17 cellular contexts compared by ENCODE assay signal in genomic region chr3:129615751-129616281, GRCh38. TPM values are rescaled to one million over a fixed set of nuclear protein-coding genes. Genes with fewer than 3 reads are reported as not detected.
A peak's percentile ranks its signal among the peaks of the same experiment; 100 is the strongest.
DNase-seq lines count a peak whose midpoint lies in the region; ATAC-seq, FAIRE-seq and TF ChIP-seq lines count a peak whose summit lies in the region.
"Had no signal": no experiment of that assay in that cellular context is flagged by ENCODE, and none has a peak within 500 bp of the region (broad histone marks: within the 10 kb centered on the region; RNA-seq: fewer than 3 reads in every experiment).

No MANE protein-coding gene starts in this region.

- H2BK5ac ChIP-seq in H1 (ENCODE audit: low read depth, low read length), result no peak overlapping the region; the same call in 1 of the 2 replicates

- H4K8ac ChIP-seq in H1 (ENCODE audit: extremely low read depth, insufficient read depth, low read length), result no peak overlapping the region

- no peak overlapping the region for H4K91ac ChIP-seq in H1 (replicated peaks; ENCODE audit: insufficient read length, low read length)

- no peak overlapping the region for H2AK5ac ChIP-seq in H1 (ENCODE audit: low read depth, low read length)

- no peak for TF ChIP-seq RAD21 in H1 (IDR thresholded peaks at IDR 0.05 in 1 of 2, conservative IDR thresholded peaks at IDR 0.05 in 1 of 2; ENCODE audit: low read depth in 2 of 2, low read length in 2 of 2)

- no peaks in the 10 kb centered on the region for H3K4me1 ChIP-seq in BE2C
- H3K4me1 ChIP-seq in H1 (replicated peaks in 1 of 4; ENCODE audit: control insufficient read depth in 3 of 4, insufficient read depth in 4 of 4, low read length in 3 of 4), result peaks cover 0 to 17% (median 8%) of the 10 kb centered on the region in 4 experiments; a peak in 5 of 7 replicates
- H3K4me1 ChIP-seq in right lobe of liver, result peaks cover 0 to 6% (median 2%) of the 10 kb centered on the region in 4 donors
- peaks cover 11 to 20% of the 10 kb centered on the region in 2 donors for H3K4me1 ChIP-seq in gastrocnemius medialis

- H3K36me3 ChIP-seq in BE2C (no peaks in the 10 kb centered on the region), H1 (ENCODE audit: control insufficient read depth in 2 of 4, insufficient read depth in 4 of 4, low read length in 3 of 4) (no peaks in the 10 kb centered on the region), right lobe of liver (no peaks in the 10 kb centered on the region), gastrocnemius medialis (no peaks in the 10 kb centered on the region), WERI-Rb-1 (no peaks in the 10 kb centered on the region)
- H3K36me3 ChIP-seq: thoracic aorta had no signal

- no peak overlapping the region for H3K4ac ChIP-seq in H1 (replicated peaks; ENCODE audit: insufficient read length, low read depth, low read length)

- H3K4me2 ChIP-seq in H1 (ENCODE audit: insufficient read depth in 1 of 2, low read depth in 2 of 2, low read length in 2 of 2), result no peak overlapping the region

- H3K9ac ChIP-seq in H1 (replicated peaks in 1 of 4; ENCODE audit: extremely low read depth in 1 of 4, low read depth in 3 of 4, low read length in 3 of 4), result no peak overlapping the region

- no peak overlapping the region for H3K18ac ChIP-seq in H1 (ENCODE audit: extremely low read depth, low read length)

- H2BK12ac ChIP-seq in H1 (ENCODE audit: low read depth, low read length), result no peak overlapping the region

- H2AFZ ChIP-seq in H1 (ENCODE audit: low read length), result no peak overlapping the region

- POLR2A ChIA-PET in H1 (lab: Charles Lee; ENCODE audit: partially characterized antibody), result no interaction called here

- H2BK15ac ChIP-seq in H1 (ENCODE audit: low read length), result 0 out of 2 replicates have a peak overlapping the region, but pooled peaks have one; percentile 92

- no peaks in the 10 kb centered on the region for H3K79me1 ChIP-seq in H1 (ENCODE audit: low read depth, low read length)

- no peaks in the 10 kb centered on the region for H3K79me2 ChIP-seq in H1 (ENCODE audit: control insufficient read depth in 1 of 2, insufficient read depth in 2 of 2, low read length in 2 of 2)

- H3K9me3 ChIP-seq in BE2C (no peaks in the 10 kb centered on the region), H1 (ENCODE audit: insufficient read depth in 2 of 2, low read depth in 1 of 2, low read length in 1 of 2) (no peaks in the 10 kb centered on the region), right lobe of liver (no peaks in the 10 kb centered on the region), gastrocnemius medialis (no peaks in the 10 kb centered on the region), WERI-Rb-1 (ENCODE audit: severe bottlenecking) (no peaks in the 10 kb centered on the region)
- H3K9me3 ChIP-seq: thoracic aorta had no signal

- H4K20me1 ChIP-seq in H1 (replicated peaks in 1 of 2; ENCODE audit: control insufficient read depth in 1 of 2, insufficient read depth in 2 of 2, low read length in 2 of 2), result no peaks in the 10 kb centered on the region

- CTCF ChIA-PET in H1 (lab: Charles Lee; ENCODE audit: partially characterized antibody), result interaction anchor here (1.4 kb wide), 1 partner anchor 15 kb away, joined by 4 read pairs; no protein-coding TSS in a partner anchor

- TF ChIP-seq POLR2A in H1 (IDR thresholded peaks at IDR 0.05; ENCODE audit: control extremely low read depth in 1 of 2, low read depth in 2 of 2, low read length in 2 of 2) (no peak), right lobe of liver (IDR thresholded peaks at IDR 0.05) (no peak), gastrocnemius medialis (IDR thresholded peaks at IDR 0.05) (no peak), H54 (IDR thresholded peaks at IDR 0.05; ENCODE audit: low read depth, low read length) (no peak)

- peak; percentile 4 for DNase-seq in BE2C
- no peak for DNase-seq in H1 (ENCODE audit: low read depth in 1 of 2, low spot score in 2 of 2)
- peak in 2 of 3 donors; percentile 45 to 62 for DNase-seq in right lobe of liver
- DNase-seq in gastrocnemius medialis, result no peak
- DNase-seq in DMS79 (lab: John Stamatoyannopoulos, UW), result no peak
- DNase-seq in H54 (ENCODE audit: insufficient read length, low spot score), result no peak
- DNase-seq in activated CD4-positive, alpha-beta T cell treated with anti-CD3 and anti-CD28 coated beads, Interleukin-2, amount 50 U/mL, for 48 hours, result no peak
- DNase-seq in WERI-Rb-1, result no peak
- DNase-seq: activated CD4-positive, alpha-beta T cell treated with anti-CD3 and anti-CD28 coated beads, Interleukin-2, amount 50 U/mL, for 1 hour; CD4-positive, CD25-positive, alpha-beta regulatory T cell; DMS53; H7; NCI-H1105 treated with DMSO at 0.1 percent for 48 hours; NCI-H748 treated with DMSO at 0.1 percent for 48 hours had no signal

- intact Hi-C loops in right lobe of liver (cut with DNase I), result loop anchor here (10.0 kb wide), 1 partner anchor 131 kb away; no protein-coding TSS in a partner anchor
- intact Hi-C loops in gastrocnemius medialis (cut with DNase I; ENCODE audit: low total_unique reads), result no loop called here

- no peak overlapping the region for H3K4me3 ChIP-seq in BE2C (ENCODE audit: low read depth, low read length)
- H3K4me3 ChIP-seq in H1 (ENCODE audit: extremely low read depth in 1 of 4, insufficient read depth in 2 of 4, low read depth in 3 of 4, low read length in 4 of 4), result no peak overlapping the region
- no peak overlapping the region for H3K4me3 ChIP-seq in right lobe of liver
- H3K4me3 ChIP-seq in gastrocnemius medialis, result no peak overlapping the region
- no peak overlapping the region for H3K4me3 ChIP-seq in WERI-Rb-1 (ENCODE audit: low read depth, low read length)
- H3K4me3 ChIP-seq: SK-N-MC, thoracic aorta had no signal

- H3K27me3 ChIP-seq in BE2C (no peaks in the 10 kb centered on the region), H1 (replicated peaks in 1 of 4; ENCODE audit: control insufficient read depth in 3 of 4, extremely low read depth in 1 of 4, insufficient read depth in 3 of 4, low read length in 3 of 4) (no peaks in the 10 kb centered on the region), right lobe of liver (no peaks in the 10 kb centered on the region), gastrocnemius medialis (no peaks in the 10 kb centered on the region), WERI-Rb-1 (ENCODE audit: insufficient read depth, low read depth, severe bottlenecking) (no peaks in the 10 kb centered on the region)

- no peak overlapping the region for H3K56ac ChIP-seq in H1 (replicated peaks; ENCODE audit: insufficient read length, low read depth, low read length)

- ATAC-seq in right lobe of liver, result peak; percentile 17 to 58 (median 40)
- ATAC-seq in gastrocnemius medialis, result no peak

- FAIRE-seq in H1 (lab: Jason Lieb, UNC) (no peak), H54 (lab: Jason Lieb, UNC) (no peak)
- FAIRE-seq: A204.1 had no signal

- H3K27ac ChIP-seq in H1 (ENCODE audit: low read depth, low read length), result no peak overlapping the region
- H3K27ac ChIP-seq in right lobe of liver, result peak overlapping the region in 2 of 3 donors; percentile 33 to 52
- peak overlapping the region in 3 of 4 donors; percentile 62 to 77 (median 76) for H3K27ac ChIP-seq in gastrocnemius medialis
- no peak overlapping the region for H3K27ac ChIP-seq in WERI-Rb-1
- H3K27ac ChIP-seq: SK-N-MC had no signal

- H2BK20ac ChIP-seq in H1 (ENCODE audit: low read length), result peak overlapping the region; percentile 48; the same call in 1 of the 2 replicates

- no peaks in the 10 kb centered on the region for H3K23me2 ChIP-seq in H1 (ENCODE audit: low read depth, low read length)

- H2BK120ac ChIP-seq in H1 (replicated peaks; ENCODE audit: low read depth, low read length), result no peak overlapping the region

- H3K14ac ChIP-seq in H1 (ENCODE audit: insufficient read length), result no peak overlapping the region

- TF ChIP-seq CTCF in BE2C (IDR thresholded peaks at IDR 0.05; ENCODE audit: low read depth, low read length), result no peak
- TF ChIP-seq CTCF in H1 (IDR thresholded peaks at IDR 0.05; ENCODE audit: control extremely low read depth in 1 of 3, insufficient read depth in 1 of 3, low read depth in 1 of 3, low read length in 3 of 3), result no peak
- TF ChIP-seq CTCF in right lobe of liver (IDR thresholded peaks at IDR 0.05), result no peak
- no peak for TF ChIP-seq CTCF in gastrocnemius medialis (IDR thresholded peaks at IDR 0.05 in 4 of 5, conservative IDR thresholded peaks at IDR 0.05 in 1 of 5)
- TF ChIP-seq CTCF in WERI-Rb-1 (IDR thresholded peaks at IDR 0.05; ENCODE audit: low read depth, low read length), result no peak

- in situ Hi-C loops in gastrocnemius medialis (cut with MboI; ENCODE audit: low sequenced_read_pairs in 4 of 4), result loop anchor here in 1 of 4 donors (10.0 kb wide), 1 partner anchor 121 kb away; no protein-coding TSS in a partner anchor

- H3K23ac ChIP-seq in H1 (ENCODE audit: insufficient read length), result no peak overlapping the region

- WGBS in H1 (ENCODE audit: extremely low coverage in 1 of 2, insufficient coverage in 1 of 2, insufficient read length in 1 of 2, insufficient replicate concordance in 2 of 2, low coverage in 1 of 2, low lambda C conversion rate in 2 of 2, missing lambda C conversion rate in 1 of 2), 2 experiments, result 87% methylated on average over 8 of the region's 8 CpGs; no CpG with 5 or more reads in 1 of the 2 experiments
- WGBS in right lobe of liver (ENCODE audit: insufficient coverage, low coverage, low lambda C conversion rate, missing lambda C conversion rate), result 80% methylated on average over 1 of the region's 8 CpGs

- H4K5ac ChIP-seq in H1 (ENCODE audit: insufficient read length, low read depth, low read length), result no peak overlapping the region

- TF ChIP-seq EP300 in H1 (IDR thresholded peaks at IDR 0.05; ENCODE audit: borderline replicate concordance in 1 of 2, low read depth in 2 of 2, low read length in 2 of 2), result no peak

TF ChIP-seq in H1, 55 proteins besides CTCF, POLR2A, EP300 and RAD21 (continues in another document):
- TF ChIP-seq RBBP5 (IDR thresholded peaks at IDR 0.05; ENCODE audit: borderline replicate concordance, low read depth, low read length) (no peak), EGR1 (IDR thresholded peaks at IDR 0.05; ENCODE audit: borderline replicate concordance, low read depth, low read length) (no peak), TCF12 (IDR thresholded peaks at IDR 0.05; ENCODE audit: low read depth, low read length) (no peak), SP1 (IDR thresholded peaks at IDR 0.05; ENCODE audit: low read depth, low read length) (no peak), NANOG (IDR thresholded peaks at IDR 0.05; ENCODE audit: insufficient read depth, low read depth, low read length, poor library complexity, severe bottlenecking) (no peak)

RNA-seq across cellular contexts. Expression of gene PLXND1, which starts 9.3 kb away (rescaled TPM):
- polyA plus RNA-seq in BE2C (2012; ENCODE audit: insufficient read depth, insufficient read length, low read depth), result 227 TPM
- total RNA-seq in H1 (2021; fragmentation: NEBNext Ultra II Directional; extraction: Animal tissue kit (Norgen Biotek cat#: 25700)), result 60.2 and 66.4 TPM in 2 replicates
- polyA plus RNA-seq in H1 (2011; rRNA removed), result 17.7 and 21.7 TPM in 2 replicates
- 18.6 TPM for polyA plus RNA-seq in H1 (2011; cell fraction: cytosol; rRNA removed)
- 82.4 TPM for polyA plus RNA-seq in H1 (2011; cell fraction: nucleus; rRNA removed)
- 31.8 to 69.1 TPM (median 54.8 TPM) in 4 replicates for polyA plus RNA-seq in H1 (2012, experiment 1 of 2)
- 41.9 TPM for polyA plus RNA-seq in H1 (2012, experiment 2 of 2)
- polyA plus RNA-seq in H1 (2013, experiment 1 of 2), result 103 TPM
- polyA plus RNA-seq in H1 (2013, experiment 2 of 2), result 99.8 TPM
- polyA minus RNA-seq in H1 (2011; rRNA and poly(A)+ RNA removed), result 28.1 and 28.5 TPM in 2 replicates
- 23.0 TPM for polyA minus RNA-seq in H1 (2011; cell fraction: cytosol; rRNA and poly(A)+ RNA removed)
- polyA minus RNA-seq in H1 (2011; cell fraction: nucleus; rRNA and poly(A)+ RNA removed), result 22.9 TPM
- total RNA-seq in right lobe of liver (10 to 100 TPM; 27.0 to 48.8 (median 29.6) TPM), gastrocnemius medialis (10 to 100 TPM; 15.7 to 70.9 (median 19.9) TPM)

Comparison
In these comparisons a context has a peak if more than half of its experiments do, and no peak if none do; other contexts are left out.
1. DNase-seq: peak in BE2C (single experiment) and right lobe of liver (2 of 3); none in H1 (0 of 2), gastrocnemius medialis (0 of 2), DMS79 (single experiment), H54 (single experiment), activated CD4-positive, alpha-beta T cell treated with anti-CD3 and anti-CD28 coated beads, Interleukin-2, amount 50 U/mL, for 48 hours (0 of 2) and WERI-Rb-1 (single experiment).
2. H3K27ac ChIP-seq: peak in right lobe of liver (2 of 3) and gastrocnemius medialis (3 of 4); none in H1 (single experiment) and WERI-Rb-1 (single experiment).
3. ATAC-seq: peak in right lobe of liver (4 of 4); none in gastrocnemius medialis (0 of 2).